Comparison of ENCODE assay signal across 8 cellular contexts in the genomic region with DNA sequence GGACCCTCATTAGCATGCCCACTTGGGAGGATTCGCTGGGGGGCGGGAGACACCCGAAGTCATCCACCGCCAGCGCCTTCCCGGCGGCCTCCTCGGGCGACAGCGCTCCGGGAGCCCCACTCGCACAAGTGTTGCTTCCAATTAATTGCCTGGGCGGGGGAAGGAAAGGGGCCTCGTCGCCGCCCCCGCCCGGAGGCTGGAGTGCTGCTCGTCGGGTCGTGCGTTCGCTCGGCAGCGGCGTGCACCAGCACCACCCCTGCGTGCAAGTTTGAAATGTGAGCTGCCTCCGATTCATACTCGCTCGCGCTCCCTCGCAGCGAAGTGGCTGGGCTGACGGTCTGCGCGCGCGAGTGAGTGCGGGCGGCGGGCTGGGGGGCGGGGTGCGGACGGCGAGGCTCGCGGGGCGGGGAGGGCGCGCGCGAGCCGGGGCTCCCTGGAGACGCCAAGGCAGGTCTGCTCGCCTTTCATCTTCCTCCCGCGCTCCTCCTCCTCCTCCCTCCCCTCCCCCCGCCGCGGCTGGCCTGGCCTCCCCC.
DNase-seq lines count a peak whose midpoint lies in the region; ATAC-seq and TF ChIP-seq lines count a peak whose summit lies in the region.

No MANE protein-coding gene starts in this region.

- ATAC-seq in HG02610 (IDR thresholded peaks at IDR 0.05; ENCODE audit: unreplicated experiment): peak; percentile 23

- H3K4me1 Mint-ChIP-seq in stimulated activated naive CD8-positive, alpha-beta T cell treated with anti-CD3 and anti-CD28 coated beads, Interleukin-15, Interleukin-2, amounts not matched to agents 100 ng/mL and 50 ng/mL, for 24 hours (ENCODE audit: low read depth): peaks cover 56% of the 10 kb centered on the region

- no peaks in the 10 kb centered on the region for H3K9me3 Mint-ChIP-seq in stimulated activated naive CD8-positive, alpha-beta T cell treated with anti-CD3 and anti-CD28 coated beads, Interleukin-15, Interleukin-2, amounts not matched to agents 100 ng/mL and 50 ng/mL, for 24 hours

- peak overlapping the region; percentile 73 for H3K4me3 Mint-ChIP-seq in stimulated activated naive CD8-positive, alpha-beta T cell treated with anti-CD3 and anti-CD28 coated beads, Interleukin-15, Interleukin-2, amounts not matched to agents 100 ng/mL and 50 ng/mL, for 24 hours

- DNase-seq in GM10266 (ENCODE audit: extremely low spot score) (peak; percentile 87), NCI-H2227 (lab: John Stamatoyannopoulos, UW; ENCODE audit: unreplicated experiment) (peak; percentile 79), epithelial cell of proximal tubule (ENCODE audit: low read depth) (no peak), mucosa of gallbladder (ENCODE audit: low spot score) (peak; percentile 62), NCI-H2196 (lab: John Stamatoyannopoulos, UW; ENCODE audit: unreplicated experiment) (no peak)
- DNase-seq in activated CD8-positive, alpha-beta memory T cell treated with anti-CD3 and anti-CD28 coated beads, Interleukin-2, amount 50 U/mL, for 48 hours: peak; percentile 83

- no peak overlapping the region for H3K27ac Mint-ChIP-seq in stimulated activated naive CD8-positive, alpha-beta T cell treated with anti-CD3 and anti-CD28 coated beads, Interleukin-15, Interleukin-2, amounts not matched to agents 100 ng/mL and 50 ng/mL, for 24 hours

- no peak for TF ChIP-seq CTCF in GM10266 (IDR thresholded peaks at IDR 0.05; ENCODE audit: control insufficient read depth, insufficient read depth, low read depth, missing control alignments)
- TF ChIP-seq CTCF in epithelial cell of proximal tubule (conservative IDR thresholded peaks at IDR 0.05; ENCODE audit: low read depth, low read length): no peak

- peak overlapping the region; percentile 21 for H3K4me3 ChIP-seq in epithelial cell of proximal tubule (ENCODE audit: low read depth, low read length)

- H3K27me3 Mint-ChIP-seq in stimulated activated naive CD8-positive, alpha-beta T cell treated with anti-CD3 and anti-CD28 coated beads, Interleukin-15, Interleukin-2, amounts not matched to agents 100 ng/mL and 50 ng/mL, for 24 hours: no peaks in the 10 kb centered on the region

- H3K36me3 Mint-ChIP-seq in stimulated activated naive CD8-positive, alpha-beta T cell treated with anti-CD3 and anti-CD28 coated beads, Interleukin-15, Interleukin-2, amounts not matched to agents 100 ng/mL and 50 ng/mL, for 24 hours (ENCODE audit: low read depth): peaks cover 14% of the 10 kb centered on the region

Comparison
In these comparisons a context has a peak if more than half of its experiments do, and no peak if none do; other contexts are left out.
1. DNase-seq: peak in GM10266 (single experiment), NCI-H2227 (single experiment), activated CD8-positive, alpha-beta memory T cell treated with anti-CD3 and anti-CD28 coated beads, Interleukin-2, amount 50 U/mL, for 48 hours (single experiment) and mucosa of gallbladder (single experiment); none in epithelial cell of proximal tubule (single experiment) and NCI-H2196 (single experiment).